In the genomic region with DNA sequence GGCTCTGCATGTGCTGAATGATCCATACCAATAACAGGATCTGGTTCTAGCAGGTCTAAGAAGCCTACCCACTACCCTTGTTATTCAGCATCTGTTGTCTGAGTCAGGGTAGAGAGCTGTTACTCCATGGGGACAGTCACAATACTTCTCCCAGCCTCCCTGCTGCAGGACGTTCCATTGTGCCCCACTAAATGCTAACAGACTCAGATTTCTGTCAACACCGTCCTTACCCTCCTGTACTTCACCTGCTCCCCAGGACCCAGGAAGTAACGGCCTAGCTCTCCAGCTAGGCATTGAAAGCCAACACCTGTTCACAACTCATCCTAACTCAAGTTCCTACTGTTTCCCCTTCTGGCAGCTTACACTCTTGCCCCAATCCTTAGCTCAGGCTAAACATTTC, we compare ENCODE assay signal across 16 cellular contexts.
"Had no signal": no experiment of that assay in that cellular context is flagged by ENCODE, and none has a peak within 500 bp of the region (broad histone marks: within the 10 kb centered on the region; RNA-seq: fewer than 3 reads in every experiment).

No MANE protein-coding gene starts in this region.

- H3K4me3 ChIP-seq: sigmoid colon, thoracic aorta had no signal

- H3K9me3 ChIP-seq: neutrophil, sigmoid colon, thoracic aorta had no signal

- H3K27ac ChIP-seq: neutrophil, parathyroid adenoma, sigmoid colon, thoracic aorta had no signal

- H3K4me1 Mint-ChIP-seq: activated naive CD4-positive, alpha-beta T cell treated with anti-CD3 and anti-CD28 coated beads, Interleukin-2, amount 10 ng/mL, durations not matched to agents 7 days and 5 days; activated T-helper 17 cell treated with anti-CD3 and anti-CD28 coated beads, Interleukin-2, amount 50 U/mL, for 72 hours; naive B cell had no signal

- H3K4me3 Mint-ChIP-seq: activated naive CD4-positive, alpha-beta T cell treated with anti-CD3 and anti-CD28 coated beads, Interleukin-2, amount 10 ng/mL, durations not matched to agents 7 days and 5 days; activated T-helper 17 cell treated with anti-CD3 and anti-CD28 coated beads, Interleukin-2, amount 50 U/mL, for 72 hours; dendritic cell treated with granulocyte-macrophage colony-stimulating factor and Interleukin-4, amounts not matched to agents 40 ng/mL and 50 ng/mL, for 4 days; naive B cell had no signal

- H3K27me3 Mint-ChIP-seq: activated naive CD4-positive, alpha-beta T cell treated with anti-CD3 and anti-CD28 coated beads, Interleukin-2, amount 10 ng/mL, durations not matched to agents 7 days and 5 days; activated T-helper 17 cell treated with anti-CD3 and anti-CD28 coated beads, Interleukin-2, amount 50 U/mL, for 72 hours; dendritic cell treated with granulocyte-macrophage colony-stimulating factor and Interleukin-4, amounts not matched to agents 40 ng/mL and 50 ng/mL, for 4 days; naive B cell had no signal

- H3K9ac ChIP-seq: parathyroid adenoma had no signal

- ATAC-seq: left lobe of liver had no signal

- H3K27ac Mint-ChIP-seq: activated naive CD4-positive, alpha-beta T cell treated with anti-CD3 and anti-CD28 coated beads, Interleukin-2, amount 10 ng/mL, durations not matched to agents 7 days and 5 days; activated T-helper 17 cell treated with anti-CD3 and anti-CD28 coated beads, Interleukin-2, amount 50 U/mL, for 72 hours; dendritic cell treated with granulocyte-macrophage colony-stimulating factor and Interleukin-4, amounts not matched to agents 40 ng/mL and 50 ng/mL, for 4 days; naive B cell had no signal

- DNase-seq: activated naive CD4-positive, alpha-beta T cell treated with anti-CD3 and anti-CD28 coated beads, Interleukin-2, amount 10 ng/mL, durations not matched to agents 7 days and 5 days; activated T-cell treated with anti-CD3 and anti-CD28 coated beads for 4 hours; effector memory CD4-positive, alpha-beta T cell; foreskin melanocyte; head of caudate nucleus; islet precursor cell; mammary epithelial cell; naive B cell; sigmoid colon; stimulated activated CD4-positive, alpha-beta T cell treated with anti-CD3 and anti-CD28 coated beads, Interleukin-1b, Interleukin-23, amount 100 ng/mL, for 48 hours had no signal

- H3K9me3 Mint-ChIP-seq: activated naive CD4-positive, alpha-beta T cell treated with anti-CD3 and anti-CD28 coated beads, Interleukin-2, amount 10 ng/mL, durations not matched to agents 7 days and 5 days; activated T-helper 17 cell treated with anti-CD3 and anti-CD28 coated beads, Interleukin-2, amount 50 U/mL, for 72 hours; dendritic cell treated with granulocyte-macrophage colony-stimulating factor and Interleukin-4, amounts not matched to agents 40 ng/mL and 50 ng/mL, for 4 days had no signal

- H2AFZ ChIP-seq: parathyroid adenoma had no signal

- H3K36me3 Mint-ChIP-seq: activated naive CD4-positive, alpha-beta T cell treated with anti-CD3 and anti-CD28 coated beads, Interleukin-2, amount 10 ng/mL, durations not matched to agents 7 days and 5 days had no signal

- H3K36me3 ChIP-seq: neutrophil, sigmoid colon, thoracic aorta had no signal

- H3K4me1 ChIP-seq: parathyroid adenoma, sigmoid colon had no signal

- H3K27me3 ChIP-seq: neutrophil, sigmoid colon had no signal

- H3K79me2 ChIP-seq: parathyroid adenoma had no signal
